ENCODE assay signal across 8 cellular contexts in the genomic region with DNA sequence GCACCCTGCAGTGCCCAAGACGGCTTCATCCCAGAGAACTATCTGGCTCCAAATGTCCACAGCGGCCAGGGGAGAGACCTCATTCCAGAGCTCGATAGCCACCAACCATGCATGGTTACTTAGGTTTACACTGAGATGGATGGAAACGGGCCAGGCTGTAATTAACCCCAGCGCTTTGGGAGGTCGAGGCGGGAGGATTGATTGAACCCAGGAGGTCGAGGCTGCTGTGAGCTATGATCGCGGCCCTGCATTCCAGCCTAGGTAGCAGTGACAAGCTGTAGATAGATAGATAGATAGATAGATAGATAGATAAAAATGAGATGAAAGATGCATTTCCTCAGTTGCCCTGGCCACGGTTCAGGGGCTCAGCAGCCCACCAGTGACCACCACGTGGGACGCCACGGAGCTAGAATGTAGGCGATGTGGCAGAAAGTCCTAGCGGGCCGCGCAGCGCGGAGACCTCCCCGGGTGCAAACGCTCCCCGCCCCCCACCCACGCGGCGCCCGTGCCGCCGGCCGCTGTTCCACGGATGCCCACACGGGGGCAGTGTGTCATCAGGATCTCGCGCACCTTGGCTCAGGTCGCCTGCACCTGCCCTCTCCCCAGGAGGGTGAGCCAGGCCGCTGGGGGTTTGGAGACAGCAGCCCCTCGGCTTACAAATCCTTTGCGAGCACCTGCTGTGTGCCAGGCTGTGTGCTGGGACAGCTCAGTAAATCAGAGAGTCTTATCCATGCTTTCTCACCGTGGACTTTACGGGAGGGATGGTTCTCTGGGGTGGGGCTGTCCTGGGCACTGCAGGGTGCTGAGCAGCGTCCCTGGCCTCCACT. TPM values are rescaled to one million over a fixed set of nuclear protein-coding genes. Genes with fewer than 3 reads are reported as not detected.
DNase-seq lines count a peak whose midpoint lies in the region; ATAC-seq and TF ChIP-seq lines count a peak whose summit lies in the region.

No MANE protein-coding gene starts in this region.

- no peak overlapping the region for H4K8ac ChIP-seq in H9 (replicated peaks; ENCODE audit: insufficient read length, low read depth, low read length)

- no peaks in the 10 kb centered on the region for H3K36me3 Mint-ChIP-seq in H9 (ENCODE audit: insufficient read depth in 1 of 3, low read depth in 3 of 3)

- H3K27ac ChIP-seq in H9 (ENCODE audit: insufficient read length, low read depth, low read length) (no peak overlapping the region), Peyer's patch (no peak overlapping the region), spleen (peak overlapping the region in 1 of 8 donors; percentile 12)

- H3K9me3 Mint-ChIP-seq in H9, result peaks cover 0 to 4% of the 10 kb centered on the region in 2 experiments; a peak in 2 of 5 replicates

- no peak overlapping the region; a peak in 1 of 7 replicates for H3K27ac Mint-ChIP-seq in H9

- peak overlapping the region; percentile 55 for H3K4me2 ChIP-seq in H9 (ENCODE audit: insufficient read depth, insufficient read length, low read length)

- H3K23ac ChIP-seq in H9 (ENCODE audit: insufficient read length, low read depth, low read length), result no peak overlapping the region

- no peaks in the 10 kb centered on the region for H3K23me2 ChIP-seq in H9 (ENCODE audit: insufficient read length, low read depth, low read length, poor library complexity, severe bottlenecking)

- DNase-seq in AG09309 (ENCODE audit: low read depth), result no peak
- peak; percentile 67 for DNase-seq in H9
- DNase-seq in Peyer's patch, result peak; percentile 62 to 86 (median 80)
- DNase-seq in activated naive CD4-positive, alpha-beta T cell treated with Interleukin-2 at 50 U/mL for 16 hours, result peak; percentile 82
- DNase-seq in left ventricle myocardium superior, result peak; percentile 78
- peak; percentile 91 for DNase-seq in spleen
- DNase-seq in T1000 (lab: John Stamatoyannopoulos, UW), result no peak

- H3K4me3 ChIP-seq in AG09309 (ENCODE audit: control insufficient read depth, low read depth, low read length) (no peak overlapping the region), Peyer's patch (peak overlapping the region in 1 of 4 donors; percentile 15), spleen (peak overlapping the region in 1 of 8 donors; percentile 44)

- H3K79me1 ChIP-seq in H9 (ENCODE audit: insufficient read depth, low read depth, low read length, poor library complexity, severe bottlenecking), result no peaks in the 10 kb centered on the region

- H4K91ac ChIP-seq in H9 (ENCODE audit: insufficient read length, low read depth, low read length), result no peak overlapping the region

- no CpG with 5 or more reads among the region's 41 CpGs for WGBS in H9 (ENCODE audit: extremely low coverage, insufficient read length, low lambda C conversion rate)
- 16 to 32% (median 20%) methylated on average over 19 to 41 of the region's 41 CpGs for WGBS in spleen, 5 donors

- no peak overlapping the region for H2BK5ac ChIP-seq in H9 (ENCODE audit: insufficient read length, low read length)

- H4K5ac ChIP-seq in H9 (ENCODE audit: insufficient read length, low read depth, low read length), result no peak overlapping the region

- no peak overlapping the region for H3T11ph ChIP-seq in H9 (ENCODE audit: low read length)

- H3K4me1 ChIP-seq in H9 (ENCODE audit: insufficient read depth, low read length) (no peaks in the 10 kb centered on the region), Peyer's patch (peaks cover 0 to 21% (median 0%) of the 10 kb centered on the region in 4 donors), spleen (peaks cover 4 to 24% (median 14%) of the 10 kb centered on the region in 6 donors)

- no peaks in the 10 kb centered on the region for H3K9me3 ChIP-seq in H9 (ENCODE audit: control insufficient read depth, low read depth, low read length)
- no peaks in the 10 kb centered on the region for H3K9me3 ChIP-seq in Peyer's patch
- no peaks in the 10 kb centered on the region for H3K9me3 ChIP-seq in spleen

- TF ChIP-seq CTCF in AG09309 (IDR thresholded peaks at IDR 0.05; ENCODE audit: control insufficient read depth, insufficient read depth, low read depth, low read length, missing control alignments), result peak; percentile 83
- TF ChIP-seq CTCF in H9 (conservative IDR thresholded peaks at IDR 0.05), result peak; percentile 89
- TF ChIP-seq CTCF in Peyer's patch (IDR thresholded peaks at IDR 0.05), result peak; percentile 91 to 98 (median 94)
- TF ChIP-seq CTCF in spleen (IDR thresholded peaks at IDR 0.05 in 8 of 11, conservative IDR thresholded peaks at IDR 0.05 in 3 of 11), result peak; percentile 86 to 98 (median 96)

- no peak overlapping the region for H2BK20ac ChIP-seq in H9 (ENCODE audit: low read depth, low read length, poor library complexity, severe bottlenecking)

- H3K27me3 ChIP-seq in H9 (ENCODE audit: insufficient read depth, low read length) (no peaks in the 10 kb centered on the region), Peyer's patch (no peaks in the 10 kb centered on the region), spleen (replicated peaks in 1 of 7) (peaks cover 0 to 8% (median 0%) of the 10 kb centered on the region in 7 donors)

- H3K36me3 ChIP-seq in Peyer's patch, result no peaks in the 10 kb centered on the region
- no peaks in the 10 kb centered on the region for H3K36me3 ChIP-seq in spleen

- no peak overlapping the region for H3K9ac ChIP-seq in H9 (ENCODE audit: extremely low read depth, insufficient read length, low read length)

- H2BK15ac ChIP-seq in H9 (ENCODE audit: low read depth, low read length), result no peak overlapping the region

- no peak overlapping the region for H2BK12ac ChIP-seq in H9 (ENCODE audit: insufficient read length, low read depth, low read length)

- H4K20me1 ChIP-seq in H9 (ENCODE audit: control insufficient read depth, insufficient read depth, insufficient read length), result no peaks in the 10 kb centered on the region

- peaks cover 4 to 8% of the 10 kb centered on the region in 2 experiments; a peak in 3 of 4 replicates for H3K4me1 Mint-ChIP-seq in H9

- H2AK5ac ChIP-seq in H9 (ENCODE audit: insufficient read length, low read length), result no peak overlapping the region

- intact Hi-C loops in left ventricle myocardium superior (cut with micrococcal nuclease), result no loop called here
- intact Hi-C loops in spleen (cut with DNase I; ENCODE audit: low total_unique reads), result no loop called here

- no peak overlapping the region for H2BK120ac ChIP-seq in H9 (ENCODE audit: low read depth, low read length, poor library complexity, severe bottlenecking)

- no peaks in the 10 kb centered on the region for H3K79me2 ChIP-seq in H9 (ENCODE audit: insufficient read depth, low read length)

- peaks cover 23% of the 10 kb centered on the region for H3K27me3 Mint-ChIP-seq in H9 (ENCODE audit: low read depth)

- ATAC-seq in left ventricle myocardium superior (peak; percentile 70), GM21723 (IDR thresholded peaks at IDR 0.05; ENCODE audit: unreplicated experiment) (no peak)

- no peak for TF ChIP-seq POLR2A in Peyer's patch (IDR thresholded peaks at IDR 0.05)
- no peak for TF ChIP-seq POLR2A in spleen (IDR thresholded peaks at IDR 0.05)

- no peak overlapping the region for H3K4ac ChIP-seq in H9 (ENCODE audit: low read depth, low read length)

- peak overlapping the region; percentile 26 to 72; a peak in 4 of 5 replicates for H3K4me3 Mint-ChIP-seq in H9

- no peak overlapping the region for H3K56ac ChIP-seq in H9 (ENCODE audit: insufficient read length, low read depth, low read length)

- H2AFZ ChIP-seq in H9 (ENCODE audit: low read length), result no peak overlapping the region

- no peak overlapping the region for H3K18ac ChIP-seq in H9 (ENCODE audit: insufficient read length, low read depth, low read length)

- H3K14ac ChIP-seq in H9 (ENCODE audit: insufficient read depth, low read length), result no peak overlapping the region

RNA-seq across cellular contexts. Expression of a gene that starts 13.5 kb away (rescaled TPM):
- 218 and 221 TPM in 2 replicates for total RNA-seq in H9 (2021)
- 100 to 1,000 TPM; 134 to 366 (median 289) TPM for total RNA-seq in Peyer's patch
- 846 TPM for total RNA-seq in left ventricle myocardium superior
- 100 to 1,000 TPM; 325 to 569 (median 425) TPM for total RNA-seq in spleen
- 100 to 1,000 TPM; 428 to 618 (median 514) TPM for polyA plus RNA-seq in spleen

RNA-seq across cellular contexts. Expression of a gene that starts 18.3 kb away (rescaled TPM):
- total RNA-seq in H9 (2021) (23.1 and 24.0 TPM in 2 replicates), Peyer's patch (100 to 1,000 TPM; 120 to 557 (median 456) TPM), left ventricle myocardium superior (74.6 TPM), spleen (10 to 100 TPM; 22.6 to 41.5 (median 33.4) TPM)
- polyA plus RNA-seq in spleen, result 10 to 100 TPM in 1 of 3 donors, 1 to 10 TPM in 2; 5.1 to 22.7 (median 6.1) TPM

RNA-seq across cellular contexts. Expression of a gene that starts 46.7 kb away (rescaled TPM):
- total RNA-seq in H9 (2021) (3.1 and 4.2 TPM in 2 replicates), Peyer's patch (10 to 100 TPM in 3 of 4 donors, 1 to 10 TPM in 1; 4.6 to 45.2 (median 29.2) TPM), left ventricle myocardium superior (66.5 TPM), spleen (10 to 100 TPM; 31.7 to 88.0 (median 40.2) TPM)
- polyA plus RNA-seq in spleen, result 10 to 100 TPM; 12.0 to 46.7 (median 22.8) TPM

Comparison
In these comparisons a context has a peak if more than half of its experiments do, and no peak if none do; other contexts are left out.
1. DNase-seq: peak in H9 (single experiment), Peyer's patch (3 of 3), activated naive CD4-positive, alpha-beta T cell treated with Interleukin-2 at 50 U/mL for 16 hours (single experiment), left ventricle myocardium superior (single experiment) and spleen (single experiment); none in AG09309 (single experiment) and T1000 (single experiment).
2. Peak in every context shown above with its lines, with median percentiles within 50 percentile points of each other: CTCF ChIP-seq.